In genomic region chr17:49146620-49147306, GRCh38 we compare ENCODE assay signal across 11 cellular contexts. TPM values are rescaled to one million over a fixed set of nuclear protein-coding genes. Genes with fewer than 3 reads are reported as not detected.
DNase-seq lines count a peak whose midpoint lies in the region; ATAC-seq and TF ChIP-seq lines count a peak whose summit lies in the region.
"Had no signal": no experiment of that assay in that cellular context is flagged by ENCODE, and none has a peak within 500 bp of the region (broad histone marks: within the 10 kb centered on the region; RNA-seq: fewer than 3 reads in every experiment).

No MANE protein-coding gene starts in this region.

- H3K79me2 ChIP-seq in osteoblast (ENCODE audit: insufficient read depth, low read length), result no peaks in the 10 kb centered on the region

- H3K4me3 Mint-ChIP-seq in mesothelial cell of epicardium, result no peak overlapping the region
- H3K4me3 Mint-ChIP-seq: T-helper 2 cell treated with Interferon-gamma antibody and Interleukin-4, amounts not matched to agents 5 μg/mL and 100 μg/mL, for 36 hours had no signal

- H3K36me3 ChIP-seq in Panc1 (ENCODE audit: control insufficient read depth, insufficient read depth, low read length), result no peaks in the 10 kb centered on the region
- no peaks in the 10 kb centered on the region for H3K36me3 ChIP-seq in osteoblast (ENCODE audit: insufficient read depth, low read length)
- H3K36me3 ChIP-seq: spleen had no signal

- no peaks in the 10 kb centered on the region for H3K4me1 ChIP-seq in Panc1 (ENCODE audit: control insufficient read depth, insufficient read depth, low read length)
- H3K4me1 ChIP-seq in osteoblast (ENCODE audit: insufficient read depth, low read length), result peaks cover 12% of the 10 kb centered on the region
- H3K4me1 ChIP-seq: spleen had no signal

- CTCF ChIA-PET in Panc1 (lab: Charles Lee), result no interaction called here

- no peaks in the 10 kb centered on the region for H3K4me1 Mint-ChIP-seq in mesothelial cell of epicardium

- H3K4me3 ChIP-seq in Panc1 (ENCODE audit: low read depth in 2 of 2, low read length in 2 of 2) (no peak overlapping the region), epithelial cell of esophagus (ENCODE audit: low read length) (no peak overlapping the region), osteoblast (ENCODE audit: insufficient read depth, low read length) (no peak overlapping the region)
- H3K4me3 ChIP-seq: spleen had no signal

- no peak overlapping the region for H2AFZ ChIP-seq in osteoblast (ENCODE audit: low read length)

- in situ Hi-C loops in Panc1 (cut with HindIII; ENCODE audit: low pct_unique_long_range_greater_than_20kb, low sequenced_read_pairs), result no loop called here

- H3K27me3 ChIP-seq in Panc1 (ENCODE audit: control insufficient read depth, insufficient read depth, low read length) (no peaks in the 10 kb centered on the region), osteoblast (ENCODE audit: insufficient read depth, low read length) (no peaks in the 10 kb centered on the region)

- H4K20me1 ChIP-seq in osteoblast (ENCODE audit: insufficient read depth, low read length), result no peaks in the 10 kb centered on the region

- H3K27ac ChIP-seq in Panc1 (ENCODE audit: low read length) (no peak overlapping the region), osteoblast (ENCODE audit: low read depth, low read length) (peak overlapping the region; percentile 74)
- H3K27ac ChIP-seq: spleen had no signal

- intact Hi-C loops in Panc1 (cut with micrococcal nuclease; ENCODE audit: unreplicated experiment), result no loop called here

- POLR2A ChIA-PET in Panc1 (lab: Charles Lee), result no interaction called here

- H3K27ac Mint-ChIP-seq in mesothelial cell of epicardium, result no peak overlapping the region
- H3K27ac Mint-ChIP-seq: T-helper 2 cell treated with Interferon-gamma antibody and Interleukin-4, amounts not matched to agents 5 μg/mL and 100 μg/mL, for 36 hours had no signal

- no peaks in the 10 kb centered on the region for H3K9me3 ChIP-seq in Panc1 (ENCODE audit: control insufficient read depth, insufficient read depth, low read depth, low read length)
- H3K9me3 ChIP-seq in osteoblast (ENCODE audit: low read depth, low read length), result no peaks in the 10 kb centered on the region
- H3K9me3 ChIP-seq: spleen had no signal

- no peaks in the 10 kb centered on the region for H3K36me3 Mint-ChIP-seq in mesothelial cell of epicardium

- TF ChIP-seq CTCF in Panc1 (IDR thresholded peaks at IDR 0.05) (no peak), epithelial cell of esophagus (IDR thresholded peaks at IDR 0.05; ENCODE audit: insufficient read depth, low read depth, low read length, missing control alignments) (no peak), osteoblast (IDR thresholded peaks at IDR 0.05; ENCODE audit: extremely low read depth, low read depth, low read length) (no peak), mesothelial cell of epicardium (IDR thresholded peaks at IDR 0.05; ENCODE audit: unreplicated experiment) (no peak)

- DNase-seq in EH (ENCODE audit: low read depth) (peak; percentile 100), Panc1 (ENCODE audit: low read depth, low spot score) (peak; percentile 94), epithelial cell of esophagus (ENCODE audit: low read depth) (peak; percentile 98), osteoblast (ENCODE audit: insufficient read length, low spot score, missing footprints) (peak; percentile 97), mesothelial cell of epicardium (ENCODE audit: low spot score in 2 of 2, unreplicated experiment in 2 of 2) (no peak), activated gamma-delta T cell (lab: John Stamatoyannopoulos, UW) (no peak), NCI-H2171 treated with DMSO at 0.1 percent for 48 hours (lab: John Stamatoyannopoulos, UW) (no peak)
- no peak for DNase-seq in activated CD4-positive, alpha-beta T cell treated with anti-CD3 and anti-CD28 coated beads for 1 hour
- DNase-seq: NCI-H774, spleen had no signal

- BruUV-seq in Panc1 (replicated peaks; lab: Mats Ljungman, UMichigan), result no TSS peak

- peak overlapping the region; percentile 33 for H3K4me2 ChIP-seq in osteoblast (ENCODE audit: insufficient read depth, low read length)

- H3K27me3 Mint-ChIP-seq in mesothelial cell of epicardium (ENCODE audit: low read depth), result peaks cover 43% of the 10 kb centered on the region

- ATAC-seq in Panc1, result peak; percentile 89

- no peaks in the 10 kb centered on the region for H3K9me3 Mint-ChIP-seq in mesothelial cell of epicardium
- H3K9me3 Mint-ChIP-seq: T-helper 2 cell treated with Interferon-gamma antibody and Interleukin-4, amounts not matched to agents 5 μg/mL and 100 μg/mL, for 36 hours had no signal

RNA-seq across cellular contexts. Expression of gene B4GALNT2, which starts 14.2 kb away (rescaled TPM):
- not detected for total RNA-seq in Panc1 (2021; ENCODE audit: unreplicated experiment)
- polyA plus RNA-seq in Panc1 (2012; ENCODE audit: insufficient read length), result 0.05 TPM
- under 0.01 TPM in 1 of 2 replicates, not detected in the other for total RNA-seq in osteoblast
- 0.02 to 0.07 TPM (median 0.04 TPM) in 3 replicates for total RNA-seq in mesothelial cell of epicardium
- polyA plus RNA-seq: spleen had no signal

Comparison
In these comparisons a context has a peak if more than half of its experiments do, and no peak if none do; other contexts are left out.
1. DNase-seq: peak in EH (single experiment), Panc1 (single experiment), epithelial cell of esophagus (single experiment) and osteoblast (single experiment); none in mesothelial cell of epicardium (0 of 2), activated gamma-delta T cell (single experiment), NCI-H2171 treated with DMSO at 0.1 percent for 48 hours (single experiment) and activated CD4-positive, alpha-beta T cell treated with anti-CD3 and anti-CD28 coated beads for 1 hour (single experiment).